Comparison of ENCODE assay signal across 16 cellular contexts in genomic region chr2:63862802-63863201, GRCh38. TPM values are rescaled to one million over a fixed set of nuclear protein-coding genes. Genes with fewer than 3 reads are reported as not detected.
A peak's percentile ranks its signal among the peaks of the same experiment; 100 is the strongest.
DNase-seq lines count a peak whose midpoint lies in the region; ATAC-seq and TF ChIP-seq lines count a peak whose summit lies in the region.
"Had no signal": no experiment of that assay in that cellular context is flagged by ENCODE, and none has a peak within 500 bp of the region (broad histone marks: within the 10 kb centered on the region; RNA-seq: fewer than 3 reads in every experiment).

No MANE protein-coding gene starts in this region.

- H3K4me1 ChIP-seq in heart left ventricle: peaks cover 0 to 35% (median 15%) of the 10 kb centered on the region in 12 donors
- peaks cover 0 to 31% of the 10 kb centered on the region in 2 donors for H3K4me1 ChIP-seq in right atrium auricular region
- H3K4me1 ChIP-seq in upper lobe of right lung: peaks cover 17% of the 10 kb centered on the region
- H3K4me1 ChIP-seq in uterus: peaks cover 0 to 4% of the 10 kb centered on the region in 2 donors
- H3K4me1 ChIP-seq: BE2C had no signal

- H3K27me3 ChIP-seq in heart left ventricle (no peaks in the 10 kb centered on the region), right atrium auricular region (no peaks in the 10 kb centered on the region), kidney epithelial cell (ENCODE audit: control insufficient read depth, insufficient read depth, low read length) (no peaks in the 10 kb centered on the region), upper lobe of right lung (no peaks in the 10 kb centered on the region), uterus (no peaks in the 10 kb centered on the region)
- H3K27me3 ChIP-seq: BE2C, neutrophil, upper lobe of left lung had no signal

- no peaks in the 10 kb centered on the region for H3K9me3 Mint-ChIP-seq in osteocyte (ENCODE audit: unreplicated experiment)
- H3K9me3 Mint-ChIP-seq: T-helper 1 cell treated with Interleukin-12 subunit alpha and Interleukin-12 subunit beta and Interleukin-4 antibody, amounts not matched to agents 30 μg/mL and 1 μg/mL, for 36 hours had no signal

- TF ChIP-seq POLR2A in heart left ventricle (IDR thresholded peaks at IDR 0.05) (no peak), uterus (IDR thresholded peaks at IDR 0.05) (no peak)

- H3K4me3 ChIP-seq in heart left ventricle (no peak overlapping the region), right atrium auricular region (no peak overlapping the region), kidney epithelial cell (ENCODE audit: low read depth, low read length) (no peak overlapping the region), upper lobe of right lung (no peak overlapping the region), uterus (no peak overlapping the region)
- H3K4me3 ChIP-seq: upper lobe of left lung had no signal

- DNase-seq in heart left ventricle (no peak), right atrium auricular region (ENCODE audit: low spot score) (no peak), amniotic epithelial cell (ENCODE audit: low read depth) (peak; percentile 48), kidney epithelial cell (ENCODE audit: low read depth) (peak; percentile 56), upper lobe of right lung (no peak), DMS53 (lab: John Stamatoyannopoulos, UW) (no peak), osteocyte (ENCODE audit: extremely low spot score, unreplicated experiment) (no peak), uterus (no peak)
- DNase-seq: BE2C; effector CD8-positive, alpha-beta T cell; HCEC 1CT; NCI-H1105; NCI-H82; upper lobe of left lung had no signal

- ATAC-seq in heart left ventricle: peak in 3 of 4 donors; percentile 20 to 77 (median 65)
- peak; percentile 70 for ATAC-seq in upper lobe of right lung

- H3K4me1 Mint-ChIP-seq in osteocyte (ENCODE audit: unreplicated experiment): peaks cover 13% of the 10 kb centered on the region

- H3K27ac ChIP-seq in heart left ventricle: peak overlapping the region in 10 of 12 donors; percentile 11 to 73 (median 50)
- H3K27ac ChIP-seq in right atrium auricular region: peak overlapping the region in 1 of 2 donors; percentile 65
- no peak overlapping the region for H3K27ac ChIP-seq in upper lobe of right lung
- no peak overlapping the region for H3K27ac ChIP-seq in uterus

- no peak overlapping the region for H3K4me3 Mint-ChIP-seq in osteocyte (ENCODE audit: unreplicated experiment)
- H3K4me3 Mint-ChIP-seq: T-helper 1 cell treated with Interleukin-12 subunit alpha and Interleukin-12 subunit beta and Interleukin-4 antibody, amounts not matched to agents 30 μg/mL and 1 μg/mL, for 36 hours had no signal

- intact Hi-C loops in heart left ventricle (cut with DNase I) (loop anchor here in 8 of 10 donors (2.0 to 10.0 kb wide), 4 partner anchors 166 to 268 kb away; no protein-coding TSS in a partner anchor), upper lobe of right lung (cut with DNase I) (no loop called here), uterus (cut with DNase I; ENCODE audit: low total_unique reads) (no loop called here)

- no peak for TF ChIP-seq CTCF in heart left ventricle (IDR thresholded peaks at IDR 0.05)
- no peak for TF ChIP-seq CTCF in right atrium auricular region (IDR thresholded peaks at IDR 0.05)
- no peak for TF ChIP-seq CTCF in kidney epithelial cell (IDR thresholded peaks at IDR 0.05; ENCODE audit: insufficient read depth, low read length, poor library complexity, severe bottlenecking)
- TF ChIP-seq CTCF in upper lobe of right lung (IDR thresholded peaks at IDR 0.05): no peak
- no peak for TF ChIP-seq CTCF in osteocyte (IDR thresholded peaks at IDR 0.05)
- no peak for TF ChIP-seq CTCF in uterus (IDR thresholded peaks at IDR 0.05)

- H3K36me3 Mint-ChIP-seq in osteocyte (ENCODE audit: unreplicated experiment): peaks cover 37% of the 10 kb centered on the region

- H3K9me3 ChIP-seq in heart left ventricle: no peaks in the 10 kb centered on the region
- H3K9me3 ChIP-seq in right atrium auricular region: no peaks in the 10 kb centered on the region
- no peaks in the 10 kb centered on the region for H3K9me3 ChIP-seq in upper lobe of right lung
- no peaks in the 10 kb centered on the region for H3K9me3 ChIP-seq in uterus
- H3K9me3 ChIP-seq: BE2C, neutrophil, upper lobe of left lung had no signal

- H3K27me3 Mint-ChIP-seq in osteocyte (ENCODE audit: unreplicated experiment): no peaks in the 10 kb centered on the region

- no peak overlapping the region for H3K27ac Mint-ChIP-seq in osteocyte (ENCODE audit: unreplicated experiment)
- H3K27ac Mint-ChIP-seq: T-helper 1 cell treated with Interleukin-12 subunit alpha and Interleukin-12 subunit beta and Interleukin-4 antibody, amounts not matched to agents 30 μg/mL and 1 μg/mL, for 36 hours had no signal

- 53 to 65% (median 59%) methylated on average over 1 of the region's 1 CpG for WGBS in heart left ventricle, 4 donors

- peaks cover 0 to 87% (median 70%) of the 10 kb centered on the region in 9 donors for H3K36me3 ChIP-seq in heart left ventricle
- H3K36me3 ChIP-seq in right atrium auricular region: peaks cover 30% of the 10 kb centered on the region
- H3K36me3 ChIP-seq in kidney epithelial cell (ENCODE audit: control insufficient read depth, insufficient read depth, low read length): no peaks in the 10 kb centered on the region
- peaks cover 74% of the 10 kb centered on the region for H3K36me3 ChIP-seq in upper lobe of right lung
- no peaks in the 10 kb centered on the region for H3K36me3 ChIP-seq in uterus
- H3K36me3 ChIP-seq: BE2C had no signal

RNA-seq across cellular contexts. Expression of gene UGP2, which starts 21.1 kb away (rescaled TPM):
- 100 to 1,000 TPM; 175 to 972 (median 331) TPM for total RNA-seq in heart left ventricle
- 1,000 to 10,000 TPM in 1 of 2 donors, 100 to 1,000 TPM in 1; 206 to 1,308 TPM for polyA plus RNA-seq in heart left ventricle
- total RNA-seq in right atrium auricular region: 100 to 1,000 TPM; 204 to 209 TPM
- total RNA-seq in kidney epithelial cell: 69.9 and 72.6 TPM in 2 replicates
- 145 TPM for total RNA-seq in upper lobe of right lung
- total RNA-seq in osteocyte: 109 and 112 TPM in 2 replicates
- 100 to 1,000 TPM in 2 of 4 donors, 10 to 100 TPM in 2; 90.7 to 181 (median 106) TPM for total RNA-seq in uterus

Comparison
In these comparisons a context has a peak if more than half of its experiments do, and no peak if none do; other contexts are left out.
1. DNase-seq: peak in amniotic epithelial cell (single experiment) and kidney epithelial cell (single experiment); none in heart left ventricle (0 of 5), right atrium auricular region (single experiment), upper lobe of right lung (single experiment), DMS53 (single experiment), osteocyte (single experiment) and uterus (0 of 2).
2. H3K27ac ChIP-seq: peak in heart left ventricle (10 of 12); none in upper lobe of right lung (single experiment) and uterus (0 of 2).
3. intact Hi-C loops: an anchor here in heart left ventricle (2.0 to 10.0 kb wide); none called in upper lobe of right lung and uterus.